8 cellular contexts compared by ENCODE assay signal in genomic region chrX:63561425-63561824, GRCh38.
A peak's percentile ranks its signal among the peaks of the same experiment; 100 is the strongest.
DNase-seq lines count a peak whose midpoint lies in the region; ATAC-seq and TF ChIP-seq lines count a peak whose summit lies in the region.

No MANE protein-coding gene starts in this region.

- TF ChIP-seq CTCF in WERI-Rb-1 (IDR thresholded peaks at IDR 0.05; ENCODE audit: low read depth, low read length) (no peak), omental fat pad (IDR thresholded peaks at IDR 0.05) (no peak)

- no peaks in the 10 kb centered on the region for H3K4me1 ChIP-seq in right cardiac atrium (ENCODE audit: control insufficient read depth, insufficient read depth, low read length)

- H3K4me3 ChIP-seq in WERI-Rb-1 (ENCODE audit: low read depth, low read length) (peak overlapping the region; percentile 53), right cardiac atrium (ENCODE audit: low read length) (peak overlapping the region; percentile 50)

- H3K27ac Mint-ChIP-seq in stimulated activated memory B cell treated with anti-CD40 and anti-IgM and Interleukin-4, amounts not matched to agents 10 μg/mL and 1 μg/mL and 100 μg/mL, for 72 hours, result peak overlapping the region; percentile 91

- intact Hi-C loops in right cardiac atrium (cut with DNase I), result no loop called here

- 3% methylated on average over 6 of the region's 6 CpGs for WGBS in right cardiac atrium

- peaks cover 3% of the 10 kb centered on the region for H3K27me3 Mint-ChIP-seq in stimulated activated memory B cell treated with anti-CD40 and anti-IgM and Interleukin-4, amounts not matched to agents 10 μg/mL and 1 μg/mL and 100 μg/mL, for 72 hours

- H3K27ac ChIP-seq in WERI-Rb-1, result no peak overlapping the region
- no peak overlapping the region for H3K27ac ChIP-seq in right cardiac atrium (ENCODE audit: low read length)

- H3K36me3 ChIP-seq in WERI-Rb-1, result no peaks in the 10 kb centered on the region

- no peaks in the 10 kb centered on the region for H3K9me3 ChIP-seq in WERI-Rb-1 (ENCODE audit: severe bottlenecking)
- no peaks in the 10 kb centered on the region for H3K9me3 ChIP-seq in right cardiac atrium (ENCODE audit: control insufficient read depth, low read length)

- DNase-seq in NCI-H526 treated with DMSO at 0.1 percent for 48 hours (lab: John Stamatoyannopoulos, UW), result peak; percentile 31
- no peak for DNase-seq in NCI-H526 (lab: John Stamatoyannopoulos, UW)
- DNase-seq in WERI-Rb-1, result no peak
- no peak for DNase-seq in right cardiac atrium
- DNase-seq in germinal center (ENCODE audit: low spot score), result no peak
- DNase-seq in omental fat pad (ENCODE audit: low spot score), result no peak
- DNase-seq in LoVo (ENCODE audit: low spot score), result no peak

- H3K4me3 Mint-ChIP-seq in stimulated activated memory B cell treated with anti-CD40 and anti-IgM and Interleukin-4, amounts not matched to agents 10 μg/mL and 1 μg/mL and 100 μg/mL, for 72 hours, result peak overlapping the region; percentile 69

- H3K9me3 Mint-ChIP-seq in stimulated activated memory B cell treated with anti-CD40 and anti-IgM and Interleukin-4, amounts not matched to agents 10 μg/mL and 1 μg/mL and 100 μg/mL, for 72 hours, result peaks cover under 1% of the 10 kb centered on the region

- H3K27me3 ChIP-seq in WERI-Rb-1 (ENCODE audit: insufficient read depth, low read depth, severe bottlenecking) (no peaks in the 10 kb centered on the region), right cardiac atrium (ENCODE audit: control insufficient read depth, insufficient read depth) (no peaks in the 10 kb centered on the region)

- peaks cover 11% of the 10 kb centered on the region for H3K36me3 Mint-ChIP-seq in stimulated activated memory B cell treated with anti-CD40 and anti-IgM and Interleukin-4, amounts not matched to agents 10 μg/mL and 1 μg/mL and 100 μg/mL, for 72 hours

- no peak for ATAC-seq in right cardiac atrium
- no peak for ATAC-seq in stimulated activated memory B cell treated with anti-CD40 and anti-IgM and Interleukin-4, amounts not matched to agents 10 μg/mL and 1 μg/mL and 100 μg/mL, for 72 hours
- no peak for ATAC-seq in omental fat pad (ENCODE audit: low FRiP score)

- peaks cover 17% of the 10 kb centered on the region for H3K4me1 Mint-ChIP-seq in stimulated activated memory B cell treated with anti-CD40 and anti-IgM and Interleukin-4, amounts not matched to agents 10 μg/mL and 1 μg/mL and 100 μg/mL, for 72 hours
